ENCODE assay signal across 6 cellular contexts in the genomic region with DNA sequence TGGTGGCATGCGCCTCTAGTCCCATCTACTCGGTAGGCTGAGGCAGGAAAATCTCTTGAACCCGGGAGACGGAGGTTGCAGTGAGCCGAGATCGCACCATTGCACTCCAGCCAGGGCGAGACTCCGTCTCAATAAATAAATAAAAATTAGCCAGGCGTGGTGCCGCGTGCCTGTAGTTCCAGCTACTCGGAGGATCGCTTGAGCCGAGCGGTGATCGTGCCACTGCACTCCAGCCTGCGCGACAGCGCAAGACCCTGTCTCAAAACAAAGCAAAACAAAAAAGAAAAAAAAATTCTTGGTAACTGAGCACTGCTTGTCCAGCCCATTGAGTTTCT. TPM values are rescaled to one million over a fixed set of nuclear protein-coding genes. Genes with fewer than 3 reads are reported as not detected.
A peak's percentile ranks its signal among the peaks of the same experiment; 100 is the strongest.
DNase-seq lines count a peak whose midpoint lies in the region; ATAC-seq, FAIRE-seq and TF ChIP-seq lines count a peak whose summit lies in the region.

No MANE protein-coding gene starts in this region.

- intact Hi-C loops in naive thymus-derived CD4-positive, alpha-beta T cell (cut with micrococcal nuclease), result loop anchor here (1.0 kb wide), 10 partner anchors 17 to 557 kb away; a partner anchor contains a TSS

- CTCF ChIA-PET in naive thymus-derived CD4-positive, alpha-beta T cell (lab: Charles Lee), result interaction anchor here (0.6 kb wide), 1 partner anchor 47 kb away, joined by 3 read pairs; no protein-coding TSS in a partner anchor

- H3K27ac Mint-ChIP-seq in naive thymus-derived CD4-positive, alpha-beta T cell, result peak overlapping the region; percentile 93 to 100 (median 98)

- peak overlapping the region; percentile 96 to 100 (median 98) for H3K4me3 Mint-ChIP-seq in naive thymus-derived CD4-positive, alpha-beta T cell

- in situ Hi-C loops in astrocyte of the spinal cord (cut with HindIII; ENCODE audit: low sequenced_read_pairs), result no loop called here

- peaks cover 0 to 8% of the 10 kb centered on the region in 2 donors for H3K4me1 ChIP-seq in naive thymus-derived CD4-positive, alpha-beta T cell (ENCODE audit: control insufficient read depth in 2 of 2, insufficient read depth in 2 of 2, low read length in 2 of 2)

- no peak for FAIRE-seq in D721Med (lab: Jason Lieb, UNC)

- peak overlapping the region; percentile 97 for H3K27ac ChIP-seq in naive thymus-derived CD4-positive, alpha-beta T cell (ENCODE audit: low read depth, low read length)

- ATAC-seq in naive thymus-derived CD4-positive, alpha-beta T cell, result no peak

- no peaks in the 10 kb centered on the region for H3K9me3 ChIP-seq in naive thymus-derived CD4-positive, alpha-beta T cell (ENCODE audit: control insufficient read depth in 2 of 3, low read length in 3 of 3)

- peak overlapping the region; percentile 82 for H3K4me3 ChIP-seq in GM12865 (ENCODE audit: low read depth, low read length)
- H3K4me3 ChIP-seq in astrocyte of the spinal cord (ENCODE audit: low read depth, low read length), result peak overlapping the region; percentile 89
- peak overlapping the region; percentile 95 for H3K4me3 ChIP-seq in naive thymus-derived CD4-positive, alpha-beta T cell (ENCODE audit: low read length)

- POLR2A ChIA-PET in naive thymus-derived CD4-positive, alpha-beta T cell (lab: Charles Lee), result interaction anchor here (0.6 to 5.2 kb wide), 14 partner anchors 12 to 111 kb away, joined by 3 to 41 read pairs (median 5); a partner anchor contains a TSS

- no peaks in the 10 kb centered on the region for H3K27me3 Mint-ChIP-seq in naive thymus-derived CD4-positive, alpha-beta T cell

- H3K36me3 Mint-ChIP-seq in naive thymus-derived CD4-positive, alpha-beta T cell, result peaks cover 19 to 51% (median 39%) of the 10 kb centered on the region in 5 donors

- H3K9me3 Mint-ChIP-seq in naive thymus-derived CD4-positive, alpha-beta T cell, result peaks cover 0 to 1% (median 0%) of the 10 kb centered on the region in 11 donors

- H3K36me3 ChIP-seq in naive thymus-derived CD4-positive, alpha-beta T cell (ENCODE audit: control insufficient read depth in 2 of 3, insufficient read depth in 3 of 3, low read length in 3 of 3), result peaks cover 5 to 61% (median 18%) of the 10 kb centered on the region in 3 experiments

- DNase-seq in GM12865 (ENCODE audit: low read depth) (no peak), astrocyte of the spinal cord (ENCODE audit: low read depth, low spot score) (no peak), D721Med (ENCODE audit: insufficient read length, low spot score) (no peak), NCI-H345 treated with DMSO at 0.1 percent for 48 hours (lab: John Stamatoyannopoulos, UW; ENCODE audit: unreplicated experiment) (no peak)
- no peak for DNase-seq in naive thymus-derived CD4-positive, alpha-beta T cell
- no peak for DNase-seq in stimulated activated CD4-positive, alpha-beta T cell treated with anti-CD3 and anti-CD28 coated beads, Interleukin-1b, Interleukin-23, amount 100 ng/mL, for 48 hours

- peaks cover 15 to 48% (median 38%) of the 10 kb centered on the region in 7 donors for H3K4me1 Mint-ChIP-seq in naive thymus-derived CD4-positive, alpha-beta T cell

- H3K27me3 ChIP-seq in naive thymus-derived CD4-positive, alpha-beta T cell (ENCODE audit: control insufficient read depth in 2 of 2, insufficient read depth in 2 of 2, low read length in 2 of 2), result no peaks in the 10 kb centered on the region

- TF ChIP-seq CTCF in GM12865 (IDR thresholded peaks at IDR 0.05; ENCODE audit: insufficient read depth, low read depth, low read length, missing control alignments) (no peak), astrocyte of the spinal cord (IDR thresholded peaks at IDR 0.05; ENCODE audit: low read depth, low read length) (no peak), D721Med (IDR thresholded peaks at IDR 0.05; ENCODE audit: insufficient read depth, missing control alignments) (no peak)

RNA-seq across cellular contexts. Expression of a gene that starts 0.7 kb away (rescaled TPM):
- total RNA-seq in naive thymus-derived CD4-positive, alpha-beta T cell, result 10 to 100 TPM; 28.5 to 47.6 (median 37.8) TPM
- 10 to 100 TPM; 10.5 to 20.9 TPM for polyA plus RNA-seq in naive thymus-derived CD4-positive, alpha-beta T cell

RNA-seq across cellular contexts. Expression of a gene that starts 9.4 kb away (rescaled TPM):
- total RNA-seq in naive thymus-derived CD4-positive, alpha-beta T cell, result 1 to 10 TPM; 2.1 to 5.0 (median 3.3) TPM
- polyA plus RNA-seq in naive thymus-derived CD4-positive, alpha-beta T cell, result under 1 TPM in 1 of 2 donors, not detected in 1; 0.15 TPM

RNA-seq across cellular contexts. Expression of a gene that starts 16.4 kb away (rescaled TPM):
- total RNA-seq in naive thymus-derived CD4-positive, alpha-beta T cell, result 100 to 1,000 TPM; 118 to 186 (median 179) TPM
- polyA plus RNA-seq in naive thymus-derived CD4-positive, alpha-beta T cell, result 100 to 1,000 TPM; 192 to 207 TPM

RNA-seq across cellular contexts. Expression of a gene that starts 16.6 kb away (rescaled TPM):
- total RNA-seq in naive thymus-derived CD4-positive, alpha-beta T cell, result 10 to 100 TPM; 33.2 to 68.7 (median 43.5) TPM
- 100 to 1,000 TPM; 147 to 149 TPM for polyA plus RNA-seq in naive thymus-derived CD4-positive, alpha-beta T cell

RNA-seq across cellular contexts. Expression of a gene that starts 24.7 kb away (rescaled TPM):
- 10 to 100 TPM; 24.5 to 55.3 (median 36.4) TPM for total RNA-seq in naive thymus-derived CD4-positive, alpha-beta T cell
- polyA plus RNA-seq in naive thymus-derived CD4-positive, alpha-beta T cell, result 10 to 100 TPM; 17.1 to 20.4 TPM
